In the genomic region with DNA sequence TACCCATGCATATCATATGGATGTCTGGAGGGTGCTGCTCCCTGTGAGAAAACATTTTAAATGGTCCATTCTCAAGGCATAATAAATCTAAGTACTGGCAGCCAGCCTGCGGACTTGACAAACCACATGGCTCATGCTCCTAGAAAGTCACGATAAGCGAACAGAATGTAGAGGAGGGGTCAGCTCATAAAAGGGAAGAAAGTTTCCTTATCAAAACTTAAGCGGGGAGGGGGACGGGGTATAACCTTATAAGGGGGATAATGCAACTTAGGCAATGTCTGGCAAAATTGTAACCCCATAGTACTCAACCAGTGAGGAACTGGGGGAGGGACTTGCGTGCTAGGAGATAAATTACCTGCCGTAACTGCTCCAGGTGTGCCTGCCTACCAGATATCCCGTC, we compare ENCODE assay signal across 19 cellular contexts.
DNase-seq lines count a peak whose midpoint lies in the region; ATAC-seq, FAIRE-seq and TF ChIP-seq lines count a peak whose summit lies in the region.
"Had no signal": no experiment of that assay in that cellular context is flagged by ENCODE, and none has a peak within 500 bp of the region (broad histone marks: within the 10 kb centered on the region; RNA-seq: fewer than 3 reads in every experiment).

No MANE protein-coding gene starts in this region.

- no peaks in the 10 kb centered on the region for H3K36me3 ChIP-seq in K562 (ENCODE audit: control insufficient read depth, insufficient read depth, low read length)
- H3K36me3 ChIP-seq: SJCRH30 had no signal

- CTCF ChIA-PET in K562 (lab: Yijun Ruan, JAX; ENCODE audit: low intra/inter-chr PET ratio) = no interaction called here

- ATAC-seq in K562 = no peak
- no peak for ATAC-seq in GM18858 (IDR thresholded peaks at IDR 0.05; ENCODE audit: unreplicated experiment)
- ATAC-seq: HCT116 had no signal

- TF ChIP-seq EP300 in K562 (IDR thresholded peaks at IDR 0.05; ENCODE audit: low read length) = no peak

- POLR2A ChIA-PET in K562 (lab: Yijun Ruan, JAX) = no interaction called here

- no peaks in the 10 kb centered on the region for H3K9me1 ChIP-seq in K562 (ENCODE audit: control insufficient read depth, insufficient read depth, low read length)

- BruUV-seq in K562 (replicated peaks; lab: Mats Ljungman, UMichigan) = no TSS peak

- TF ChIP-seq POLR2A in K562 (conservative IDR thresholded peaks at IDR 0.05) = no peak

- H3K9ac ChIP-seq in K562 (ENCODE audit: insufficient read depth in 1 of 2, low read depth in 2 of 2, low read length in 2 of 2) = no peak overlapping the region

- no peak overlapping the region for H3K4me3 Mint-ChIP-seq in nephron
- H3K4me3 Mint-ChIP-seq: CD14-positive monocyte had no signal

- no peaks in the 10 kb centered on the region for H3K36me3 Mint-ChIP-seq in nephron (ENCODE audit: low read depth)
- H3K36me3 Mint-ChIP-seq: CD14-positive monocyte had no signal

- peak overlapping the region in 2 of 3 experiments; percentile 54 to 66 for H3K27ac Mint-ChIP-seq in nephron
- H3K27ac Mint-ChIP-seq: CD14-positive monocyte had no signal

- TF ChIP-seq CTCF in K562 (IDR thresholded peaks at IDR 0.05 in 2 of 3, conservative IDR thresholded peaks at IDR 0.05 in 1 of 3; ENCODE audit: insufficient read depth in 2 of 3, low read depth in 1 of 3, low read length in 3 of 3) = no peak
- no peak for TF ChIP-seq CTCF in nephron (IDR thresholded peaks at IDR 0.05; ENCODE audit: unreplicated experiment in 3 of 3)

- H3K4me2 ChIP-seq in K562 (ENCODE audit: insufficient read depth, low read length) = no peak overlapping the region; the same call in 1 of the 2 replicates

- DNase-seq in EH (ENCODE audit: low read depth) = peak; percentile 8
- peak; percentile 99 for DNase-seq in OCI-M1 (lab: John Stamatoyannopoulos, UW)
- DNase-seq in K562 (ENCODE audit: extremely low read depth in 1 of 4, low spot score in 3 of 4) = no peak
- no peak for DNase-seq in CD1c-positive myeloid dendritic cell (ENCODE audit: extremely low spot score)
- no peak for DNase-seq in activated CD8-positive, alpha-beta memory T cell treated with anti-CD3 and anti-CD28 coated beads, Interleukin-2, amount 50 U/mL, for 48 hours
- DNase-seq: ACHN, DMS 273 treated with DMSO at 0.1 percent for 48 hours, DND-41, GOT3, NCI-H1105 treated with DMSO at 0.1 percent for 48 hours, NCI-H187 treated with DMSO at 0.1 percent for 48 hours, NCI-H2227 treated with DMSO at 0.1 percent for 48 hours, NCI-H510A treated with DMSO at 0.1 percent for 48 hours, SJCRH30 had no signal

- in situ Hi-C loops in K562 (cut with MboI) = no loop called here

- H3K27me3 ChIP-seq in K562 (ENCODE audit: control insufficient read depth in 2 of 2, insufficient read depth in 2 of 2, low read length in 2 of 2) = no peaks in the 10 kb centered on the region
- H3K27me3 ChIP-seq: SJCRH30 had no signal

- H3K4me1 Mint-ChIP-seq in nephron = peaks cover 24% of the 10 kb centered on the region
- H3K4me1 Mint-ChIP-seq: CD14-positive monocyte had no signal

- FAIRE-seq in K562 (lab: Jason Lieb, UNC) = no peak
- FAIRE-seq: G401.6 had no signal

- H3K27me3 Mint-ChIP-seq in nephron (ENCODE audit: low read depth) = peaks cover 4% of the 10 kb centered on the region

- H3K27ac ChIP-seq in K562 (ENCODE audit: extremely low read depth, low read depth, low read length) = no peak overlapping the region
- H3K27ac ChIP-seq: SJCRH30 had no signal

- H3K9me3 ChIP-seq in K562 (replicated peaks; ENCODE audit: control insufficient read depth, insufficient read depth, low read depth, low read length) = no peaks in the 10 kb centered on the region

- intact Hi-C loops in K562 (cut with micrococcal nuclease) = no loop called here

- TF ChIP-seq RAD21 in K562 (CRISPR knock-in tag; conservative IDR thresholded peaks at IDR 0.05 in 1 of 2, IDR thresholded peaks at IDR 0.05 in 1 of 2) = no peak; a peak in 1 of 4 replicates

- H3K9me3 Mint-ChIP-seq in nephron = peaks cover 16% of the 10 kb centered on the region

- H3K4me3 ChIP-seq in K562 = no peak overlapping the region
- H3K4me3 ChIP-seq: SJCRH30 had no signal

- WGBS in K562 (ENCODE audit: insufficient coverage, low coverage, missing lambda C conversion rate) = under 1% methylated on average over 8 of the region's 8 CpGs

- no peaks in the 10 kb centered on the region for H4K20me1 ChIP-seq in K562 (replicated peaks; ENCODE audit: control insufficient read depth, insufficient read depth, low read length)

- H3K79me2 ChIP-seq in K562 (ENCODE audit: control insufficient read depth, insufficient read depth, low read length) = no peaks in the 10 kb centered on the region

- no peak overlapping the region for H2AFZ ChIP-seq in K562 (ENCODE audit: low read depth, low read length)

- H3K4me1 ChIP-seq in K562 (replicated peaks in 1 of 2; ENCODE audit: control insufficient read depth in 2 of 2, insufficient read depth in 2 of 2, low read length in 2 of 2) = no peaks in the 10 kb centered on the region
- H3K4me1 ChIP-seq: SJCRH30 had no signal

TF ChIP-seq in K562, 482 proteins besides CTCF, POLR2A, EP300 and RAD21 (continues in another document):
- no peak for TF ChIP-seq ZNF717 (CRISPR knock-in tag; IDR thresholded peaks at IDR 0.05)
- no peak for TF ChIP-seq SMARCE1 (IDR thresholded peaks at IDR 0.05)
- TF ChIP-seq L3MBTL2 (IDR thresholded peaks at IDR 0.05) = no peak
- TF ChIP-seq MCM3 (IDR thresholded peaks at IDR 0.05) = no peak
- TF ChIP-seq RBFOX2 (IDR thresholded peaks at IDR 0.05; ENCODE audit: low read depth, low read length) = no peak
- TF ChIP-seq NFE2 (IDR thresholded peaks at IDR 0.05; ENCODE audit: low read depth) = no peak
- TF ChIP-seq GATA2 (CRISPR knock-in tag; IDR thresholded peaks at IDR 0.05) = no peak
- TF ChIP-seq, protein P1, sequence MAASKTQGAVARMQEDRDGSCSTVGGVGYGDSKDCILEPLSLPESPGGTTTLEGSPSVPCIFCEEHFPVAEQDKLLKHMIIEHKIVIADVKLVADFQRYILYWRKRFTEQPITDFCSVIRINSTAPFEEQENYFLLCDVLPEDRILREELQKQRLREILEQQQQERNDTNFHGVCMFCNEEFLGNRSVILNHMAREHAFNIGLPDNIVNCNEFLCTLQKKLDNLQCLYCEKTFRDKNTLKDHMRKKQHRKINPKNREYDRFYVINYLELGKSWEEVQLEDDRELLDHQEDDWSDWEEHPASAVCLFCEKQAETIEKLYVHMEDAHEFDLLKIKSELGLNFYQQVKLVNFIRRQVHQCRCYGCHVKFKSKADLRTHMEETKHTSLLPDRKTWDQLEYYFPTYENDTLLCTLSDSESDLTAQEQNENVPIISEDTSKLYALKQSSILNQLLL (CRISPR knock-in tag; IDR thresholded peaks at IDR 0.05; ENCODE audit: borderline replicate concordance) = no peak
- TF ChIP-seq ERF (CRISPR knock-in tag; IDR thresholded peaks at IDR 0.05) = peak; percentile 48; the same call in 1 of the 2 replicates
- no peak for TF ChIP-seq MYC (IDR thresholded peaks at IDR 0.05; ENCODE audit: low read depth, low read length)
- TF ChIP-seq MYC (CRISPR knock-in tag; IDR thresholded peaks at IDR 0.05; ENCODE audit: borderline replicate concordance, low read depth) = no peak
- no peak for TF ChIP-seq PPARD (CRISPR knock-in tag; IDR thresholded peaks at IDR 0.05)
- TF ChIP-seq, protein P2, sequence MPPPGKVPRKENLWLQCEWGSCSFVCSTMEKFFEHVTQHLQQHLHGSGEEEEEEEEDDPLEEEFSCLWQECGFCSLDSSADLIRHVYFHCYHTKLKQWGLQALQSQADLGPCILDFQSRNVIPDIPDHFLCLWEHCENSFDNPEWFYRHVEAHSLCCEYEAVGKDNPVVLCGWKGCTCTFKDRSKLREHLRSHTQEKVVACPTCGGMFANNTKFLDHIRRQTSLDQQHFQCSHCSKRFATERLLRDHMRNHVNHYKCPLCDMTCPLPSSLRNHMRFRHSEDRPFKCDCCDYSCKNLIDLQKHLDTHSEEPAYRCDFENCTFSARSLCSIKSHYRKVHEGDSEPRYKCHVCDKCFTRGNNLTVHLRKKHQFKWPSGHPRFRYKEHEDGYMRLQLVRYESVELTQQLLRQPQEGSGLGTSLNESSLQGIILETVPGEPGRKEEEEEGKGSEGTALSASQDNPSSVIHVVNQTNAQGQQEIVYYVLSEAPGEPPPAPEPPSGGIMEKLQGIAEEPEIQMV (tag; conservative IDR thresholded peaks at IDR 0.05; ENCODE audit: low read depth) = 0 out of 2 replicates have a peak, but pooled peaks have one; percentile 38
- TF ChIP-seq ZBTB17 (CRISPR knock-in tag; IDR thresholded peaks at IDR 0.05) = peak; percentile 41; the same call in 1 of the 2 replicates
- no peak for TF ChIP-seq LARP7 (IDR thresholded peaks at IDR 0.05)
- no peak for TF ChIP-seq XRCC5 (IDR thresholded peaks at IDR 0.05; ENCODE audit: low read depth, low read length)
- no peak for TF ChIP-seq SMARCA5 (IDR thresholded peaks at IDR 0.05)
- TF ChIP-seq TRIM28 (IDR thresholded peaks at IDR 0.05) = no peak
- TF ChIP-seq PHF8 (IDR thresholded peaks at IDR 0.05; ENCODE audit: borderline replicate concordance, low read length) = no peak
- TF ChIP-seq, protein P3, sequence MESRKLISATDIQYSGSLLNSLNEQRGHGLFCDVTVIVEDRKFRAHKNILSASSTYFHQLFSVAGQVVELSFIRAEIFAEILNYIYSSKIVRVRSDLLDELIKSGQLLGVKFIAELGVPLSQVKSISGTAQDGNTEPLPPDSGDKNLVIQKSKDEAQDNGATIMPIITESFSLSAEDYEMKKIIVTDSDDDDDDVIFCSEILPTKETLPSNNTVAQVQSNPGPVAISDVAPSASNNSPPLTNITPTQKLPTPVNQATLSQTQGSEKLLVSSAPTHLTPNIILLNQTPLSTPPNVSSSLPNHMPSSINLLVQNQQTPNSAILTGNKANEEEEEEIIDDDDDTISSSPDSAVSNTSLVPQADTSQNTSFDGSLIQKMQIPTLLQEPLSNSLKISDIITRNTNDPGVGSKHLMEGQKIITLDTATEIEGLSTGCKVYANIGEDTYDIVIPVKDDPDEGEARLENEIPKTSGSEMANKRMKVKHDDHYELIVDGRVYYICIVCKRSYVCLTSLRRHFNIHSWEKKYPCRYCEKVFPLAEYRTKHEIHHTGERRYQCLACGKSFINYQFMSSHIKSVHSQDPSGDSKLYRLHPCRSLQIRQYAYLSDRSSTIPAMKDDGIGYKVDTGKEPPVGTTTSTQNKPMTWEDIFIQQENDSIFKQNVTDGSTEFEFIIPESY (CRISPR knock-in tag; IDR thresholded peaks at IDR 0.05) = no peak
- TF ChIP-seq MEIS2 (IDR thresholded peaks at IDR 0.05; ENCODE audit: partially characterized antibody) = peak; percentile 30
- TF ChIP-seq NR1H2 (CRISPR knock-in tag; IDR thresholded peaks at IDR 0.05) = no peak
- no peak for TF ChIP-seq ILF3 (IDR thresholded peaks at IDR 0.05; ENCODE audit: borderline replicate concordance)

Comparison
In these comparisons a context has a peak if more than half of its experiments do, and no peak if none do; other contexts are left out.
1. DNase-seq: peak in EH (single experiment) and OCI-M1 (single experiment); none in K562 (0 of 4), CD1c-positive myeloid dendritic cell (single experiment) and activated CD8-positive, alpha-beta memory T cell treated with anti-CD3 and anti-CD28 coated beads, Interleukin-2, amount 50 U/mL, for 48 hours (single experiment).